ENCODE assay signal across 11 cellular contexts in the genomic region with DNA sequence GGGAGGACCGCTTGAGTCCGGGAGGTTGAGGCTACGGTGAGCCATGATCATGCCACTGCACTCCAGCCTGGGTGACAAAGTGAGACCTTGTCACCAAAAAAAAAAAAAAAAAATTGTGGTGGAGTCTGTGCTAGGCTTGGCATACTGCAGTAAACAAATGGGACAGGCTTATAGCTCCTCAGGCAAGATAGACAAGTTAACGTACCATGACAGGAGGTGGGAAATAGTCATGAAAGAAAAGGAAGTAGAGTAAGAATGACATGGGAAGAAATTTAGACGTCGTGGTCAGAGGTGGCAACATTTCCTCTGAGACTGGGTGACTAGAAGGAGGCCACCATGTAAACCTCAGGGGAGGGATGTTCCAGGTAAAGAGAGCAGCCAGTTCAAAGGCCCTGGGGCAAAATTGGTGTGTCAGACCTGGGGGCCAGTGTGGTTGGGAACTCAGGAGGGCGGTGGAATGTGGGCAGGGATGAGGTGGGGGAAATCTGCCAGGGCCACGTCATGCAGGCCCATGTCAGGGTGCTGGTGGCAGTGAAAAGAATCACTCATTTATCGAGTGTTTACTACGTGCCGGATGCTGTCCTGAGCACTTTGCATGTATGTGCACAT. TPM values are rescaled to one million over a fixed set of nuclear protein-coding genes. Genes with fewer than 3 reads are reported as not detected.
DNase-seq lines count a peak whose midpoint lies in the region; ATAC-seq lines count a peak whose summit lies in the region.
"Had no signal": no experiment of that assay in that cellular context is flagged by ENCODE, and none has a peak within 500 bp of the region (broad histone marks: within the 10 kb centered on the region; RNA-seq: fewer than 3 reads in every experiment).

No MANE protein-coding gene starts in this region.

- DNase-seq in activated T-cell treated with anti-CD3 and anti-CD28 coated beads for 24 hours (ENCODE audit: low read depth), result peak; percentile 25
- no peak for DNase-seq in activated T-cell treated with anti-CD3 and anti-CD28 coated beads for 4 hours
- DNase-seq in activated CD8-positive, alpha-beta memory T cell treated with anti-CD3 and anti-CD28 coated beads, Interleukin-2, amount 10 ng/mL, durations not matched to agents 7 days and 5 days, result peak; percentile 63
- DNase-seq in stimulated activated effector memory CD8-positive, alpha-beta T cell treated with anti-CD3 and anti-CD28 coated beads, Interleukin-12 subunit alpha, Interleukin-12 subunit beta, amount 100 ng/mL, for 72 hours (ENCODE audit: low spot score in 2 of 2), result peak; percentile 43 to 82
- no peak for DNase-seq in C1 segment of cervical spinal cord (lab: John Stamatoyannopoulos, UW)
- DNase-seq: NCI-H1417 treated with DMSO at 0.1 percent for 48 hours, WERI-Rb-1 had no signal

- peak overlapping the region; percentile 73 for H3K27ac Mint-ChIP-seq in activated CD8-positive, alpha-beta memory T cell treated with anti-CD3 and anti-CD28 coated beads, Interleukin-2, amount 10 ng/mL, durations not matched to agents 7 days and 5 days
- peak overlapping the region; percentile 90 for H3K27ac Mint-ChIP-seq in stimulated activated effector memory CD8-positive, alpha-beta T cell treated with anti-CD3 and anti-CD28 coated beads, Interleukin-12 subunit alpha, Interleukin-12 subunit beta, amount 100 ng/mL, for 72 hours

- CTCF ChIA-PET in activated CD8-positive, alpha-beta memory T cell treated with anti-CD3 and anti-CD28 coated beads, Interleukin-2, amount 10 ng/mL, durations not matched to agents 7 days and 5 days (lab: Charles Lee), result interaction anchor here (0.7 to 6.2 kb wide), 5 partner anchors 11 to 507 kb away, joined by 3 to 44 read pairs (median 4); a partner anchor contains a TSS

- H3K4me1 Mint-ChIP-seq in activated CD8-positive, alpha-beta memory T cell treated with anti-CD3 and anti-CD28 coated beads, Interleukin-2, amount 10 ng/mL, durations not matched to agents 7 days and 5 days, result peaks cover 64% of the 10 kb centered on the region
- H3K4me1 Mint-ChIP-seq in stimulated activated effector memory CD8-positive, alpha-beta T cell treated with anti-CD3 and anti-CD28 coated beads, Interleukin-12 subunit alpha, Interleukin-12 subunit beta, amount 100 ng/mL, for 72 hours, result peaks cover 69% of the 10 kb centered on the region

- peak; percentile 31 for ATAC-seq in activated CD8-positive, alpha-beta memory T cell treated with anti-CD3 and anti-CD28 coated beads, Interleukin-2, amount 10 ng/mL, durations not matched to agents 7 days and 5 days
- ATAC-seq in esophagus mucosa (peak; percentile 41), HG02623 (IDR thresholded peaks at IDR 0.05; ENCODE audit: unreplicated experiment) (no peak), HG03196 (IDR thresholded peaks at IDR 0.05; ENCODE audit: unreplicated experiment) (no peak)
- peak; percentile 80 for ATAC-seq in stimulated activated effector memory CD8-positive, alpha-beta T cell treated with anti-CD3 and anti-CD28 coated beads, Interleukin-12 subunit alpha, Interleukin-12 subunit beta, amount 100 ng/mL, for 72 hours

- peaks cover 65% of the 10 kb centered on the region for H3K36me3 Mint-ChIP-seq in activated CD8-positive, alpha-beta memory T cell treated with anti-CD3 and anti-CD28 coated beads, Interleukin-2, amount 10 ng/mL, durations not matched to agents 7 days and 5 days
- peaks cover 100% of the 10 kb centered on the region for H3K36me3 Mint-ChIP-seq in stimulated activated effector memory CD8-positive, alpha-beta T cell treated with anti-CD3 and anti-CD28 coated beads, Interleukin-12 subunit alpha, Interleukin-12 subunit beta, amount 100 ng/mL, for 72 hours

- peak overlapping the region; percentile 51 for H3K4me3 Mint-ChIP-seq in activated CD8-positive, alpha-beta memory T cell treated with anti-CD3 and anti-CD28 coated beads, Interleukin-2, amount 10 ng/mL, durations not matched to agents 7 days and 5 days
- peak overlapping the region; percentile 94 for H3K4me3 Mint-ChIP-seq in stimulated activated effector memory CD8-positive, alpha-beta T cell treated with anti-CD3 and anti-CD28 coated beads, Interleukin-12 subunit alpha, Interleukin-12 subunit beta, amount 100 ng/mL, for 72 hours

- no peaks in the 10 kb centered on the region for H3K9me3 Mint-ChIP-seq in activated CD8-positive, alpha-beta memory T cell treated with anti-CD3 and anti-CD28 coated beads, Interleukin-2, amount 10 ng/mL, durations not matched to agents 7 days and 5 days (ENCODE audit: low read depth)
- H3K9me3 Mint-ChIP-seq in stimulated activated effector memory CD8-positive, alpha-beta T cell treated with anti-CD3 and anti-CD28 coated beads, Interleukin-12 subunit alpha, Interleukin-12 subunit beta, amount 100 ng/mL, for 72 hours, result no peaks in the 10 kb centered on the region

- H3K27me3 Mint-ChIP-seq in activated CD8-positive, alpha-beta memory T cell treated with anti-CD3 and anti-CD28 coated beads, Interleukin-2, amount 10 ng/mL, durations not matched to agents 7 days and 5 days, result no peaks in the 10 kb centered on the region

RNA-seq across cellular contexts. Expression of a gene that starts 5.6 kb away (rescaled TPM):
- 100 to 1,000 TPM; 176 to 193 TPM for total RNA-seq in activated CD8-positive, alpha-beta memory T cell treated with anti-CD3 and anti-CD28 coated beads, Interleukin-2, amount 10 ng/mL, durations not matched to agents 7 days and 5 days
- total RNA-seq in esophagus mucosa, result 69.8 TPM

RNA-seq across cellular contexts. Expression of a gene that starts 6.3 kb away (rescaled TPM):
- 10 to 100 TPM; 13.7 to 18.2 TPM for total RNA-seq in activated CD8-positive, alpha-beta memory T cell treated with anti-CD3 and anti-CD28 coated beads, Interleukin-2, amount 10 ng/mL, durations not matched to agents 7 days and 5 days
- 5.4 TPM for total RNA-seq in esophagus mucosa

RNA-seq across cellular contexts. Expression of a gene that starts 18.7 kb away (rescaled TPM):
- total RNA-seq in activated CD8-positive, alpha-beta memory T cell treated with anti-CD3 and anti-CD28 coated beads, Interleukin-2, amount 10 ng/mL, durations not matched to agents 7 days and 5 days, result not detected
- total RNA-seq in esophagus mucosa, result 7.5 TPM
- total RNA-seq: frontal cortex had no signal

RNA-seq across cellular contexts. Expression of a gene that starts 21.4 kb away (rescaled TPM):
- total RNA-seq in activated CD8-positive, alpha-beta memory T cell treated with anti-CD3 and anti-CD28 coated beads, Interleukin-2, amount 10 ng/mL, durations not matched to agents 7 days and 5 days, result 10 to 100 TPM; 36.2 to 56.7 TPM
- total RNA-seq in esophagus mucosa, result 17.8 TPM

RNA-seq across cellular contexts. Expression of a gene that starts 39.7 kb away (rescaled TPM):
- 1 to 10 TPM; 5.6 to 5.8 TPM for total RNA-seq in activated CD8-positive, alpha-beta memory T cell treated with anti-CD3 and anti-CD28 coated beads, Interleukin-2, amount 10 ng/mL, durations not matched to agents 7 days and 5 days
- 59.5 TPM for total RNA-seq in esophagus mucosa

Comparison
In these comparisons a context has a peak if more than half of its experiments do, and no peak if none do; other contexts are left out.
1. DNase-seq: peak in activated T-cell treated with anti-CD3 and anti-CD28 coated beads for 24 hours (single experiment), activated CD8-positive, alpha-beta memory T cell treated with anti-CD3 and anti-CD28 coated beads, Interleukin-2, amount 10 ng/mL, durations not matched to agents 7 days and 5 days (single experiment) and stimulated activated effector memory CD8-positive, alpha-beta T cell treated with anti-CD3 and anti-CD28 coated beads, Interleukin-12 subunit alpha, Interleukin-12 subunit beta, amount 100 ng/mL, for 72 hours (2 of 2); none in activated T-cell treated with anti-CD3 and anti-CD28 coated beads for 4 hours (single experiment) and C1 segment of cervical spinal cord (0 of 14).
2. ATAC-seq: peak in activated CD8-positive, alpha-beta memory T cell treated with anti-CD3 and anti-CD28 coated beads, Interleukin-2, amount 10 ng/mL, durations not matched to agents 7 days and 5 days (single experiment), esophagus mucosa (single experiment) and stimulated activated effector memory CD8-positive, alpha-beta T cell treated with anti-CD3 and anti-CD28 coated beads, Interleukin-12 subunit alpha, Interleukin-12 subunit beta, amount 100 ng/mL, for 72 hours (single experiment); none in HG02623 (single experiment) and HG03196 (single experiment).